Comparison of ENCODE assay signal across 1 cellular context in genomic region chr6:109771939-109772755, GRCh38.
TF ChIP-seq lines count a peak whose summit lies in the region.
"Not testable (repeated sequence)": the region's sequence is repeated elsewhere in the genome, so short reads cannot be mapped to it uniquely, and the experiment has no call there.

No MANE protein-coding gene starts in this region.

TF ChIP-seq in K562, 482 proteins besides CTCF, POLR2A, EP300 and RAD21 (continued from another document):
- TF ChIP-seq HIVEP1 (CRISPR knock-in tag; IDR thresholded peaks at IDR 0.05) (peak; percentile 90), ZNF239 (CRISPR knock-in tag; IDR thresholded peaks at IDR 0.05) (peak; percentile 80), FOSL1 (tag; conservative IDR thresholded peaks at IDR 0.05) (peak; percentile 65), ZNF79 (CRISPR knock-in tag; IDR thresholded peaks at IDR 0.05; ENCODE audit: low read depth) (peak; percentile 83), SMARCA4 (IDR thresholded peaks at IDR 0.05) (peak; percentile 84; the same call in 1 of the 2 replicates), PTRF (tag; IDR thresholded peaks at IDR 0.05) (peak; percentile 67; the same call in 1 of the 2 replicates), PBX2 (tag; conservative IDR thresholded peaks at IDR 0.05; ENCODE audit: low read depth) (peak; percentile 90), ZNF76 (CRISPR knock-in tag; IDR thresholded peaks at IDR 0.05; ENCODE audit: borderline replicate concordance) (peak; percentile 86; the same call in 1 of the 2 replicates), ZBTB9 (CRISPR knock-in tag; IDR thresholded peaks at IDR 0.05) (peak; percentile 96), HINFP (tag; conservative IDR thresholded peaks at IDR 0.05; ENCODE audit: low read depth) (peak; percentile 68), ZNF212 (CRISPR knock-in tag; IDR thresholded peaks at IDR 0.05) (0 out of 2 replicates have a peak, but pooled peaks have one; percentile 40), ZNF449 (CRISPR knock-in tag; IDR thresholded peaks at IDR 0.05) (peak; percentile 86; the same call in 1 of the 2 replicates), ZBTB12 (CRISPR knock-in tag; IDR thresholded peaks at IDR 0.05) (peak; percentile 55; the same call in 1 of the 2 replicates), TEAD2 (tag; IDR thresholded peaks at IDR 0.05) (0 out of 2 replicates have a peak, but pooled peaks have one; percentile 3), LEF1 (IDR thresholded peaks at IDR 0.05) (peak; percentile 77; the same call in 1 of the 2 replicates), ZNF354B (CRISPR knock-in tag; IDR thresholded peaks at IDR 0.05) (peak; percentile 66), ARID1B (IDR thresholded peaks at IDR 0.05) (peak; percentile 80), ZNF133 (CRISPR knock-in tag; IDR thresholded peaks at IDR 0.05) (0 out of 2 replicates have a peak, but pooled peaks have one; percentile 61), HBP1 (CRISPR knock-in tag; IDR thresholded peaks at IDR 0.05) (peak; percentile 87), ZNF311 (CRISPR knock-in tag; IDR thresholded peaks at IDR 0.05) (peak; percentile 84), ZNF134 (CRISPR knock-in tag; conservative IDR thresholded peaks at IDR 0.05) (peak; percentile 81), NCOA1 (IDR thresholded peaks at IDR 0.05; ENCODE audit: low read depth) (0 out of 2 replicates have a peak, but pooled peaks have one; percentile 53), ZBTB26 (CRISPR knock-in tag; IDR thresholded peaks at IDR 0.05) (peak; percentile 87)
- not testable (repeated sequence) for TF ChIP-seq PBX2 (CRISPR knock-in tag; IDR thresholded peaks at IDR 0.05; ENCODE audit: low read depth)
